ENCODE assay signal across 8 cellular contexts in genomic region chr12:56300644-56301464, GRCh38. TPM values are rescaled to one million over a fixed set of nuclear protein-coding genes. Genes with fewer than 3 reads are reported as not detected.
DNase-seq lines count a peak whose midpoint lies in the region; ATAC-seq and TF ChIP-seq lines count a peak whose summit lies in the region.

No MANE protein-coding gene starts in this region.

- no peak for TF ChIP-seq CTCF in smooth muscle cell (IDR thresholded peaks at IDR 0.05; ENCODE audit: borderline replicate concordance, insufficient read depth, poor library complexity, severe bottlenecking)

- H3K9me3 ChIP-seq in right cardiac atrium (ENCODE audit: control insufficient read depth, low read length) = no peaks in the 10 kb centered on the region
- H3K9me3 ChIP-seq in smooth muscle cell (replicated peaks; ENCODE audit: low read depth) = no peaks in the 10 kb centered on the region

- peaks cover 57% of the 10 kb centered on the region for H3K36me3 Mint-ChIP-seq in activated T-helper 17 cell treated with anti-CD3 and anti-CD28 coated beads, Interleukin-2, amount 50 U/mL, for 72 hours (ENCODE audit: low read depth)

- H3K4me1 ChIP-seq in right cardiac atrium (ENCODE audit: control insufficient read depth, insufficient read depth, low read length) (peaks cover 7% of the 10 kb centered on the region), smooth muscle cell (ENCODE audit: low read depth) (peaks cover 16% of the 10 kb centered on the region)

- no peaks in the 10 kb centered on the region for H3K27me3 Mint-ChIP-seq in activated T-helper 17 cell treated with anti-CD3 and anti-CD28 coated beads, Interleukin-2, amount 50 U/mL, for 72 hours

- DNase-seq in activated CD8-positive, alpha-beta memory T cell treated with anti-CD3 and anti-CD28 coated beads for 24 hours = peak; percentile 59
- DNase-seq in activated CD8-positive, alpha-beta memory T cell treated with anti-CD3 and anti-CD28 coated beads, Interleukin-2, amount 50 U/mL, for 48 hours = no peak
- DNase-seq in right cardiac atrium = no peak
- no peak for DNase-seq in smooth muscle cell (lab: John Stamatoyannopoulos, UW; ENCODE audit: unreplicated experiment)
- no peak for DNase-seq in NAMALWA (ENCODE audit: low spot score)
- DNase-seq in HEK293T (ENCODE audit: extremely low spot score) = no peak

- POLR2A ChIA-PET in HEK293T (lab: Yijun Ruan, JAX) = interaction anchor here (0.8 to 0.9 kb wide), 2 partner anchors 79 to 336 kb away, joined by 3 read pairs; partner anchors contain the start of gene RNF41

- 23% methylated on average over 21 of the region's 21 CpGs for WGBS in right cardiac atrium
- 37% methylated on average over 20 of the region's 21 CpGs for WGBS in smooth muscle cell (ENCODE audit: low lambda C conversion rate)

- peaks cover 23% of the 10 kb centered on the region for H3K4me1 Mint-ChIP-seq in activated T-helper 17 cell treated with anti-CD3 and anti-CD28 coated beads, Interleukin-2, amount 50 U/mL, for 72 hours

- H3K4me2 ChIP-seq in smooth muscle cell = peak overlapping the region; percentile 84

- H3K4me3 Mint-ChIP-seq in activated T-helper 17 cell treated with anti-CD3 and anti-CD28 coated beads, Interleukin-2, amount 50 U/mL, for 72 hours = peak overlapping the region; percentile 81

- CTCF ChIA-PET in HEK293T (lab: Yijun Ruan, JAX) = no interaction called here

- H3K9me3 Mint-ChIP-seq in activated T-helper 17 cell treated with anti-CD3 and anti-CD28 coated beads, Interleukin-2, amount 50 U/mL, for 72 hours = no peaks in the 10 kb centered on the region

- peak overlapping the region; percentile 69 for H3K9ac ChIP-seq in smooth muscle cell (ENCODE audit: low read depth)

- H3K79me2 ChIP-seq in smooth muscle cell (ENCODE audit: low read depth) = peaks cover 40% of the 10 kb centered on the region

- ATAC-seq in activated T-helper 17 cell treated with anti-CD3 and anti-CD28 coated beads, Interleukin-2, amount 50 U/mL, for 72 hours (replicated peaks) = peak; percentile 1
- peak; percentile 25 to 44 for ATAC-seq in right cardiac atrium
- no peak for ATAC-seq in HG02678 (IDR thresholded peaks at IDR 0.05; ENCODE audit: unreplicated experiment)

- peak overlapping the region; percentile 51 for H3K4me3 ChIP-seq in right cardiac atrium (ENCODE audit: low read length)
- peak overlapping the region; percentile 96 for H3K4me3 ChIP-seq in smooth muscle cell

- H4K20me1 ChIP-seq in smooth muscle cell (ENCODE audit: low read depth) = peaks cover 30% of the 10 kb centered on the region

- intact Hi-C loops in right cardiac atrium (cut with DNase I) = no loop called here

- H2AFZ ChIP-seq in smooth muscle cell (ENCODE audit: low read depth) = peak overlapping the region; percentile 83

- H3K27ac Mint-ChIP-seq in activated T-helper 17 cell treated with anti-CD3 and anti-CD28 coated beads, Interleukin-2, amount 50 U/mL, for 72 hours = peak overlapping the region; percentile 89

- H3K27ac ChIP-seq in right cardiac atrium (ENCODE audit: low read length) = peak overlapping the region; percentile 89
- H3K27ac ChIP-seq in smooth muscle cell (ENCODE audit: low read depth) = peak overlapping the region; percentile 91

- H3K36me3 ChIP-seq in smooth muscle cell (ENCODE audit: low read depth) = no peaks in the 10 kb centered on the region

- peaks cover 23% of the 10 kb centered on the region for H3F3A ChIP-seq in smooth muscle cell (ENCODE audit: low read depth)

- H3K27me3 ChIP-seq in right cardiac atrium (ENCODE audit: control insufficient read depth, insufficient read depth) (no peaks in the 10 kb centered on the region), smooth muscle cell (ENCODE audit: low read depth) (no peaks in the 10 kb centered on the region)

TF ChIP-seq in HEK293T, 16 proteins besides CTCF, POLR2A, EP300 and RAD21:
- no peak for TF ChIP-seq NFRKB (IDR thresholded peaks at IDR 0.05)
- no peak for TF ChIP-seq BHLHE40 (IDR thresholded peaks at IDR 0.05; ENCODE audit: borderline replicate concordance)
- no peak for TF ChIP-seq SP1 (IDR thresholded peaks at IDR 0.05)
- no peak for TF ChIP-seq ZNF384 (IDR thresholded peaks at IDR 0.05)

RNA-seq across cellular contexts. Expression of gene CS, which starts 0.7 kb away (rescaled TPM):
- total RNA-seq in activated T-helper 17 cell treated with anti-CD3 and anti-CD28 coated beads, Interleukin-2, amount 50 U/mL, for 72 hours = 100 to 1,000 TPM; 230 to 363 TPM
- 100 to 1,000 TPM; 454 to 594 (median 571) TPM for total RNA-seq in right cardiac atrium
- polyA plus RNA-seq in right cardiac atrium = 250 TPM
- total RNA-seq in smooth muscle cell = 96.5 and 138 TPM in 2 replicates
- polyA plus RNA-seq in smooth muscle cell = 83.3 and 107 TPM in 2 replicates

RNA-seq across cellular contexts. Expression of gene CNPY2, which starts 14.9 kb away (rescaled TPM):
- 100 to 1,000 TPM in 1 of 2 donors, 10 to 100 TPM in 1; 86.5 to 165 TPM for total RNA-seq in activated T-helper 17 cell treated with anti-CD3 and anti-CD28 coated beads, Interleukin-2, amount 50 U/mL, for 72 hours
- 10 to 100 TPM; 52.4 to 65.1 (median 55.1) TPM for total RNA-seq in right cardiac atrium
- polyA plus RNA-seq in right cardiac atrium = 69.7 TPM
- 147 and 171 TPM in 2 replicates for total RNA-seq in smooth muscle cell
- 334 and 342 TPM in 2 replicates for polyA plus RNA-seq in smooth muscle cell

RNA-seq across cellular contexts. Expression of gene PAN2, which starts 32.9 kb away (rescaled TPM):
- total RNA-seq in activated T-helper 17 cell treated with anti-CD3 and anti-CD28 coated beads, Interleukin-2, amount 50 U/mL, for 72 hours = 10 to 100 TPM; 24.4 to 74.5 TPM
- total RNA-seq in right cardiac atrium (10 to 100 TPM; 39.9 to 58.3 (median 49.1) TPM), smooth muscle cell (20.3 and 55.6 TPM in 2 replicates)
- polyA plus RNA-seq in right cardiac atrium (33.1 TPM), smooth muscle cell (12.9 and 14.7 TPM in 2 replicates)

RNA-seq across cellular contexts. Expression of gene COQ10A, which starts 34.1 kb away (rescaled TPM):
- total RNA-seq in activated T-helper 17 cell treated with anti-CD3 and anti-CD28 coated beads, Interleukin-2, amount 50 U/mL, for 72 hours = 1 to 10 TPM; 5.3 to 9.7 TPM
- total RNA-seq in right cardiac atrium (100 to 1,000 TPM in 3 of 4 donors, 10 to 100 TPM in 1; 98.5 to 166 (median 117) TPM), smooth muscle cell (8.7 and 11.0 TPM in 2 replicates)
- polyA plus RNA-seq in right cardiac atrium (159 TPM), smooth muscle cell (9.8 and 16.8 TPM in 2 replicates)

RNA-seq across cellular contexts. Expression of gene IL23A, which starts 37.8 kb away (rescaled TPM):
- 10 to 100 TPM in 1 of 2 donors, 1 to 10 TPM in 1; 9.8 to 67.1 TPM for total RNA-seq in activated T-helper 17 cell treated with anti-CD3 and anti-CD28 coated beads, Interleukin-2, amount 50 U/mL, for 72 hours
- total RNA-seq in right cardiac atrium (not detected), smooth muscle cell (0.54 and 1.9 TPM in 2 replicates)
- polyA plus RNA-seq in right cardiac atrium (0.32 TPM), smooth muscle cell (0.35 and 0.85 TPM in 2 replicates)
